In genomic region chr10:35552622-35553342, GRCh38 we compare ENCODE assay signal across 29 cellular contexts. TPM values are rescaled to one million over a fixed set of nuclear protein-coding genes. Genes with fewer than 3 reads are reported as not detected.
DNase-seq lines count a peak whose midpoint lies in the region; ATAC-seq, FAIRE-seq and TF ChIP-seq lines count a peak whose summit lies in the region.
"Had no signal": no experiment of that assay in that cellular context is flagged by ENCODE, and none has a peak within 500 bp of the region (broad histone marks: within the 10 kb centered on the region; RNA-seq: fewer than 3 reads in every experiment).

No MANE protein-coding gene starts in this region.

- no peak overlapping the region for H3K27ac Mint-ChIP-seq in endodermal cell
- H3K27ac Mint-ChIP-seq: activated CD4-positive, alpha-beta memory T cell treated with anti-CD3 and anti-CD28 coated beads, Interleukin-2, amount 10 ng/mL, durations not matched to agents 7 days and 5 days; activated naive CD8-positive, alpha-beta T cell; activated T-helper 2 cell treated with anti-CD3 and anti-CD28 coated beads, Interferon-gamma antibody, Interleukin-2, Interleukin-4, amounts not matched to agents 10 μg/mL and 5 μg/mL and 100 μg/mL, durations not matched to agents 14 hours and 24 hours and 36 hours; natural killer cell treated with Interleukin-12 subunit alpha and Interleukin-12 subunit beta and Interleukin-15 and Interleukin-18, amount 100 ng/mL, for 72 hours; T-helper 17 cell had no signal

- peaks cover 14% of the 10 kb centered on the region for H3K4me1 Mint-ChIP-seq in endodermal cell
- H3K4me1 Mint-ChIP-seq: activated CD4-positive, alpha-beta memory T cell treated with anti-CD3 and anti-CD28 coated beads, Interleukin-2, amount 10 ng/mL, durations not matched to agents 7 days and 5 days had no signal

- H2AFZ ChIP-seq in GM23248 (no peak overlapping the region), PC-9 (no peak overlapping the region), endothelial cell of umbilical vein (ENCODE audit: low read depth, low read length) (no peak overlapping the region)

- peak; percentile 48 for FAIRE-seq in endothelial cell of umbilical vein (lab: Jason Lieb, UNC)
- FAIRE-seq: kidney had no signal

- H3K79me2 ChIP-seq in GM23248 (ENCODE audit: insufficient read depth) (peaks cover 26% of the 10 kb centered on the region), PC-9 (ENCODE audit: low read depth) (no peaks in the 10 kb centered on the region), endothelial cell of umbilical vein (ENCODE audit: control insufficient read depth, insufficient read depth, low read length) (no peaks in the 10 kb centered on the region)

- H3K4me2 ChIP-seq in GM23248 (ENCODE audit: unreplicated experiment) = peak overlapping the region; percentile 1
- H3K4me2 ChIP-seq in PC-9 = no peak overlapping the region
- no peak overlapping the region for H3K4me2 ChIP-seq in endothelial cell of umbilical vein (ENCODE audit: insufficient read depth, low read length)

- H3K27me3 Mint-ChIP-seq in endodermal cell (ENCODE audit: insufficient read depth) = no peaks in the 10 kb centered on the region
- H3K27me3 Mint-ChIP-seq: activated CD4-positive, alpha-beta memory T cell treated with anti-CD3 and anti-CD28 coated beads, Interleukin-2, amount 10 ng/mL, durations not matched to agents 7 days and 5 days; activated naive CD8-positive, alpha-beta T cell; IgD-negative memory B cell; natural killer cell treated with Interleukin-12 subunit alpha and Interleukin-12 subunit beta and Interleukin-15 and Interleukin-18, amount 100 ng/mL, for 72 hours; T-helper 17 cell had no signal

- H3K4me3 ChIP-seq in GM23248 = no peak overlapping the region
- H3K4me3 ChIP-seq in PC-9 = no peak overlapping the region
- no peak overlapping the region for H3K4me3 ChIP-seq in endothelial cell of umbilical vein (replicated peaks in 1 of 3; ENCODE audit: insufficient read depth in 1 of 3, low read depth in 1 of 3, low read length in 3 of 3)
- no peak overlapping the region for H3K4me3 ChIP-seq in endodermal cell (ENCODE audit: low read length)
- H3K4me3 ChIP-seq: SK-N-MC, skin epidermis, upper lobe of left lung had no signal

- intact Hi-C loops in PC-9 (cut with micrococcal nuclease; ENCODE audit: unreplicated experiment) = loop anchor here (1.0 to 2.0 kb wide), 3 partner anchors 60 to 220 kb away; no protein-coding TSS in a partner anchor
- intact Hi-C loops in endothelial cell of umbilical vein (cut with micrococcal nuclease) = no loop called here

- BruUV-seq in PC-9 (replicated peaks; lab: Mats Ljungman, UMichigan) = no TSS peak
- no TSS peak for BruUV-seq in endothelial cell of umbilical vein (replicated peaks; lab: Mats Ljungman, UMichigan)

- H3K9ac ChIP-seq in GM23248 = no peak overlapping the region
- H3K9ac ChIP-seq in endothelial cell of umbilical vein (replicated peaks; ENCODE audit: extremely low read depth, insufficient read depth, low read length) = no peak overlapping the region
- H3K9ac ChIP-seq in endodermal cell (ENCODE audit: extremely low read depth, low read length, poor library complexity, severe bottlenecking) = no peak overlapping the region

- H3K9me3 ChIP-seq in GM23248 (ENCODE audit: low read depth) = no peaks in the 10 kb centered on the region
- no peaks in the 10 kb centered on the region for H3K9me3 ChIP-seq in PC-9 (ENCODE audit: insufficient read depth, low read depth)
- no peaks in the 10 kb centered on the region for H3K9me3 ChIP-seq in endothelial cell of umbilical vein (replicated peaks; ENCODE audit: control insufficient read depth, insufficient read depth, low read length)
- H3K9me3 ChIP-seq in endodermal cell (ENCODE audit: control insufficient read depth, low read length) = no peaks in the 10 kb centered on the region
- H3K9me3 ChIP-seq: upper lobe of left lung had no signal

- H3F3A ChIP-seq in GM23248 (ENCODE audit: insufficient read depth) (peaks cover 2% of the 10 kb centered on the region; the same call in 1 of the 2 replicates), PC-9 (ENCODE audit: insufficient read depth, low read depth) (no peaks in the 10 kb centered on the region)

- H3K9me2 ChIP-seq in GM23248 (ENCODE audit: insufficient read depth) (no peaks in the 10 kb centered on the region), PC-9 (ENCODE audit: insufficient read depth) (no peaks in the 10 kb centered on the region)

- DNase-seq in GM23248 (peak; percentile 36), PC-9 (peak; percentile 35 to 74), endothelial cell of umbilical vein (ENCODE audit: low read depth, low spot score) (peak; percentile 16), renal cortical epithelial cell (ENCODE audit: low read depth) (peak; percentile 29), endodermal cell (no peak), RPMI8226 (no peak)
- DNase-seq: activated CD4-positive, alpha-beta memory T cell treated with anti-CD3 and anti-CD28 coated beads, Interleukin-2, amount 10 ng/mL, durations not matched to agents 7 days and 5 days; activated CD4-positive, CD25-positive, alpha-beta regulatory T cell treated with anti-CD3 and anti-CD28 coated beads, Interleukin-2, amount 50 U/mL, for 72 hours; activated CD8-positive, alpha-beta memory T cell treated with anti-CD3 and anti-CD28 coated beads, Interleukin-2, amount 50 U/mL, for 48 hours; Calu3; DMS79 treated with DMSO at 0.1 percent for 48 hours; kidney; NCI-H1092; NCI-H187 treated with DMSO at 0.1 percent for 48 hours; NCI-H526; stimulated activated CD4-positive, alpha-beta T cell treated with anti-CD3 and anti-CD28 coated beads, Interleukin-1b, Interleukin-23, amount 100 ng/mL, for 48 hours; T-helper 17 cell; upper lobe of left lung had no signal

- H3K27ac ChIP-seq in GM23248 = no peak overlapping the region
- H3K27ac ChIP-seq in PC-9 = no peak overlapping the region
- H3K27ac ChIP-seq in endothelial cell of umbilical vein (ENCODE audit: insufficient read depth, low read depth, low read length) = no peak overlapping the region
- H3K27ac ChIP-seq in endodermal cell (ENCODE audit: low read depth, low read length) = no peak overlapping the region
- H3K27ac ChIP-seq: SK-N-MC, skin epidermis, upper lobe of left lung had no signal

- no peak overlapping the region for H3K4me3 Mint-ChIP-seq in endodermal cell
- H3K4me3 Mint-ChIP-seq: activated CD4-positive, alpha-beta memory T cell treated with anti-CD3 and anti-CD28 coated beads, Interleukin-2, amount 10 ng/mL, durations not matched to agents 7 days and 5 days; activated naive CD8-positive, alpha-beta T cell; natural killer cell treated with Interleukin-12 subunit alpha and Interleukin-12 subunit beta and Interleukin-15 and Interleukin-18, amount 100 ng/mL, for 72 hours; T-helper 17 cell had no signal

- CTCF ChIA-PET in PC-9 (lab: Charles Lee) (no interaction called here), endothelial cell of umbilical vein (lab: Charles Lee) (interaction anchor here (0.9 to 3.6 kb wide), 2 partner anchors 10 to 294 kb away, joined by 3 to 28 read pairs; no protein-coding TSS in a partner anchor)

- H3K36me3 ChIP-seq in GM23248 (ENCODE audit: low read depth) = no peaks in the 10 kb centered on the region; the same call in 1 of the 2 replicates
- H3K36me3 ChIP-seq in PC-9 (ENCODE audit: low read depth) = no peaks in the 10 kb centered on the region
- H3K36me3 ChIP-seq in endothelial cell of umbilical vein (ENCODE audit: control insufficient read depth in 2 of 2, extremely low read depth in 1 of 2, insufficient read depth in 2 of 2, low read length in 2 of 2) = peaks cover 0 to 9% of the 10 kb centered on the region in 2 experiments
- H3K36me3 ChIP-seq in endodermal cell (ENCODE audit: control insufficient read depth, insufficient read depth, low read length) = peaks cover 32% of the 10 kb centered on the region

- H3K9me1 ChIP-seq in endothelial cell of umbilical vein (replicated peaks; ENCODE audit: control insufficient read depth, extremely low read depth, insufficient read depth, low read length) = no peaks in the 10 kb centered on the region

- ATAC-seq in GM21576 (IDR thresholded peaks at IDR 0.05; ENCODE audit: unreplicated experiment) = no peak
- ATAC-seq: natural killer cell treated with Interleukin-12 subunit alpha and Interleukin-12 subunit beta and Interleukin-15 and Interleukin-18, amount 100 ng/mL, for 72 hours; T-helper 17 cell had no signal

- dilution Hi-C loops in endothelial cell of umbilical vein (cut with MboI; ENCODE audit: extremely low pct_ligation_motif_present, low sequenced_read_pairs) = no loop called here

- TF ChIP-seq POLR2A in endothelial cell of umbilical vein (IDR thresholded peaks at IDR 0.05; ENCODE audit: low read depth, low read length) = no peak

- WGBS in GM23248 (ENCODE audit: low coverage in 1 of 2, low lambda C conversion rate in 2 of 2, missing lambda C conversion rate in 2 of 2), 2 experiments = 79 to 82% methylated on average over 7 of the region's 7 CpGs
- WGBS in endodermal cell (ENCODE audit: insufficient coverage in 1 of 2, insufficient read length in 1 of 2), 2 experiments = 93 to 98% methylated on average over 6 to 7 of the region's 7 CpGs

- TF ChIP-seq CTCF in PC-9 (conservative IDR thresholded peaks at IDR 0.05) = no peak
- TF ChIP-seq CTCF in endothelial cell of umbilical vein (IDR thresholded peaks at IDR 0.05; ENCODE audit: extremely low read depth in 1 of 2, insufficient read depth in 1 of 2, low read depth in 1 of 2, low read length in 2 of 2) = no peak
- no peak for TF ChIP-seq CTCF in endodermal cell (conservative IDR thresholded peaks at IDR 0.05)

- H3K36me3 Mint-ChIP-seq in endodermal cell (ENCODE audit: low read depth) = peaks cover 17% of the 10 kb centered on the region
- H3K36me3 Mint-ChIP-seq: activated naive CD8-positive, alpha-beta T cell; natural killer cell treated with Interleukin-12 subunit alpha and Interleukin-12 subunit beta and Interleukin-15 and Interleukin-18, amount 100 ng/mL, for 72 hours had no signal

- no peaks in the 10 kb centered on the region for H3K9me3 Mint-ChIP-seq in endodermal cell
- H3K9me3 Mint-ChIP-seq: activated CD4-positive, alpha-beta memory T cell treated with anti-CD3 and anti-CD28 coated beads, Interleukin-2, amount 10 ng/mL, durations not matched to agents 7 days and 5 days; activated T-helper 2 cell treated with anti-CD3 and anti-CD28 coated beads, Interferon-gamma antibody, Interleukin-2, Interleukin-4, amounts not matched to agents 10 μg/mL and 5 μg/mL and 100 μg/mL, durations not matched to agents 14 hours and 24 hours and 36 hours; IgD-negative memory B cell; natural killer cell treated with Interleukin-12 subunit alpha and Interleukin-12 subunit beta and Interleukin-15 and Interleukin-18, amount 100 ng/mL, for 72 hours had no signal

- H3K27me3 ChIP-seq in GM23248 (replicated peaks; ENCODE audit: insufficient read depth) = no peaks in the 10 kb centered on the region
- H3K27me3 ChIP-seq in PC-9 (ENCODE audit: insufficient read depth, low read depth) = no peaks in the 10 kb centered on the region
- no peaks in the 10 kb centered on the region for H3K27me3 ChIP-seq in endothelial cell of umbilical vein (ENCODE audit: control insufficient read depth in 2 of 2, insufficient read depth in 2 of 2, low read length in 2 of 2)
- no peaks in the 10 kb centered on the region for H3K27me3 ChIP-seq in endodermal cell (ENCODE audit: control insufficient read depth, insufficient read depth, low read length, poor library complexity, severe bottlenecking)
- H3K27me3 ChIP-seq: upper lobe of left lung had no signal

- POLR2A ChIA-PET in PC-9 (lab: Charles Lee; ENCODE audit: unreplicated experiment) (no interaction called here), endothelial cell of umbilical vein (lab: Charles Lee) (no interaction called here)

- H3K4me1 ChIP-seq in GM23248 (ENCODE audit: insufficient read depth) (peaks cover 11% of the 10 kb centered on the region), PC-9 (replicated peaks; ENCODE audit: insufficient read depth) (peaks cover 7% of the 10 kb centered on the region), endothelial cell of umbilical vein (ENCODE audit: control insufficient read depth, extremely low read depth, insufficient read depth, low read length) (peaks cover 8% of the 10 kb centered on the region), endodermal cell (ENCODE audit: control insufficient read depth, insufficient read depth, low read length) (peaks cover 9% of the 10 kb centered on the region)
- H3K4me1 ChIP-seq: upper lobe of left lung had no signal

- in situ Hi-C loops in GM23248 (cut with MboI) = loop anchor here (25.0 kb wide), 1 partner anchor 440 kb away; no protein-coding TSS in a partner anchor

- no peaks in the 10 kb centered on the region for H4K20me1 ChIP-seq in GM23248 (ENCODE audit: insufficient read depth)
- H4K20me1 ChIP-seq in PC-9 (ENCODE audit: insufficient read depth) = no peaks in the 10 kb centered on the region
- H4K20me1 ChIP-seq in endothelial cell of umbilical vein (replicated peaks; ENCODE audit: control insufficient read depth, extremely low read depth, insufficient read depth, low read length) = no peaks in the 10 kb centered on the region

RNA-seq across cellular contexts. Expression of gene GJD4, which starts 52.4 kb away (rescaled TPM):
- total RNA-seq in GM23248 (2014; rRNA removed; shearing (Covaris generic)) = not detected in 2 replicates
- not detected in 2 replicates for polyA plus RNA-seq in GM23248 (2016; fragmentation: Nextera tagmentation; extraction: Ambion mirVana)
- total RNA-seq in PC-9 (2021) = not detected in 2 replicates
- not detected in 2 replicates for total RNA-seq in endothelial cell of umbilical vein
- not detected in 2 replicates for polyA plus RNA-seq in endothelial cell of umbilical vein
- polyA plus RNA-seq in endothelial cell of umbilical vein (2011; cell fraction: cytosol; rRNA removed) = not detected in 2 replicates
- polyA plus RNA-seq in endothelial cell of umbilical vein (2011; cell fraction: nucleus; rRNA removed) = not detected in 2 replicates
- not detected in 2 replicates for polyA plus RNA-seq in endothelial cell of umbilical vein (2012)
- polyA minus RNA-seq in endothelial cell of umbilical vein = not detected in 2 replicates
- polyA minus RNA-seq in endothelial cell of umbilical vein (2011; cell fraction: cytosol; rRNA and poly(A)+ RNA removed) = not detected
- not detected in 2 replicates for polyA minus RNA-seq in endothelial cell of umbilical vein (2011; cell fraction: nucleus; rRNA and poly(A)+ RNA removed)
- total RNA-seq in renal cortical epithelial cell = not detected in 2 replicates
- total RNA-seq in endodermal cell = under 1 TPM; 0.22 to 0.29 TPM
- 0.36 TPM for polyA plus RNA-seq in endodermal cell (2013, experiment 1 of 2)
- polyA plus RNA-seq in endodermal cell (2013, experiment 2 of 2) = not detected
- total RNA-seq: activated CD4-positive, alpha-beta memory T cell treated with anti-CD3 and anti-CD28 coated beads, Interleukin-2, amount 10 ng/mL, durations not matched to agents 7 days and 5 days; activated T-helper 2 cell treated with anti-CD3 and anti-CD28 coated beads, Interferon-gamma antibody, Interleukin-2, Interleukin-4, amounts not matched to agents 10 μg/mL and 5 μg/mL and 100 μg/mL, durations not matched to agents 14 hours and 24 hours and 36 hours; Calu3; cerebellum; epithelial cell of proximal tubule; kidney; lower leg skin; mononuclear cell; natural killer cell treated with Interleukin-12 subunit alpha and Interleukin-12 subunit beta and Interleukin-15 and Interleukin-18, amount 100 ng/mL, for 72 hours; upper lobe of left lung had no signal
- polyA plus RNA-seq: IgD-negative memory B cell had no signal

Comparison
In these comparisons a context has a peak if more than half of its experiments do, and no peak if none do; other contexts are left out.
1. DNase-seq: peak in GM23248 (single experiment), PC-9 (2 of 2), endothelial cell of umbilical vein (single experiment) and renal cortical epithelial cell (single experiment); none in endodermal cell (single experiment) and RPMI8226 (single experiment).